ENCODE assay signal across 16 cellular contexts in the genomic region with DNA sequence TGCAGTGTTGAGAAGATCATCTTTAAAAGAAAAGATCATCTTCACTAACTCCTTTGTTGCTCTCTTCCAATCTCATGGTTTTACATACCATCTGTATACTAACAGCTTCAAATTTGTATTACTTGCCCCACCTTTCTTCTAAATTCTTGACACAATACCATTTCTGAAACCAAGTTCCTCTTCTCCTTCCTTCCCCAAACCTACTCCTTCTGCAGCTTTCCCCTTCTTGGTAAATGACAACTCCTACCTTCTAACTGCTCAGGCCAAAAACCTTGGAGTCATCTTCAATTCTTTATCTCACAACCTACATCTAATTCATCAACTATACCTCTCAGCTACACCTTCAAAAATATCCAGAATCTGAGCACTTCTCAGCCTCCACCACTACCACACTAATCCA.
"Had no signal": no experiment of that assay in that cellular context is flagged by ENCODE, and none has a peak within 500 bp of the region (broad histone marks: within the 10 kb centered on the region; RNA-seq: fewer than 3 reads in every experiment).

No MANE protein-coding gene starts in this region.

- H3K9me3 ChIP-seq: pancreas, sigmoid colon, thoracic aorta had no signal

- H3K27ac ChIP-seq: epithelial cell of prostate, neural progenitor cell, pancreas, sigmoid colon, thoracic aorta had no signal

- DNase-seq: activated CD4-positive, alpha-beta T cell treated with anti-CD3 and anti-CD28 coated beads, Interleukin-2, amount 50 U/mL, for 4 hours; activated CD4-positive, CD25-positive, alpha-beta regulatory T cell treated with anti-CD3 and anti-CD28 coated beads, Interleukin-2, amount 50 U/mL, for 72 hours; activated naive CD4-positive, alpha-beta T cell; activated T-cell treated with anti-CD3 and anti-CD28 coated beads for 4 hours; aorta; effector memory CD4-positive, alpha-beta T cell; foreskin melanocyte; midbrain; pancreas; sigmoid colon; stimulated activated CD4-positive, alpha-beta T cell treated with anti-CD3 and anti-CD28 coated beads, Interleukin-1b, Interleukin-23, amount 100 ng/mL, for 48 hours; stimulated activated naive CD8-positive, alpha-beta T cell treated with anti-CD3 and anti-CD28 coated beads, Interleukin-15, amount 100 ng/mL, for 72 hours; T-helper 17 cell had no signal

- H3K27me3 ChIP-seq: neural progenitor cell, pancreas, sigmoid colon had no signal

- H3K4me3 ChIP-seq: neural progenitor cell, pancreas, sigmoid colon, thoracic aorta had no signal

- H3K36me3 ChIP-seq: neural progenitor cell, pancreas, sigmoid colon, thoracic aorta had no signal

- ATAC-seq: pancreas; stimulated activated naive CD8-positive, alpha-beta T cell treated with anti-CD3 and anti-CD28 coated beads, Interleukin-15, amount 100 ng/mL, for 72 hours; T-helper 17 cell had no signal

- H3K4me1 ChIP-seq: neural progenitor cell, pancreas had no signal
